1 cellular context compared by ENCODE assay signal in the genomic region with DNA sequence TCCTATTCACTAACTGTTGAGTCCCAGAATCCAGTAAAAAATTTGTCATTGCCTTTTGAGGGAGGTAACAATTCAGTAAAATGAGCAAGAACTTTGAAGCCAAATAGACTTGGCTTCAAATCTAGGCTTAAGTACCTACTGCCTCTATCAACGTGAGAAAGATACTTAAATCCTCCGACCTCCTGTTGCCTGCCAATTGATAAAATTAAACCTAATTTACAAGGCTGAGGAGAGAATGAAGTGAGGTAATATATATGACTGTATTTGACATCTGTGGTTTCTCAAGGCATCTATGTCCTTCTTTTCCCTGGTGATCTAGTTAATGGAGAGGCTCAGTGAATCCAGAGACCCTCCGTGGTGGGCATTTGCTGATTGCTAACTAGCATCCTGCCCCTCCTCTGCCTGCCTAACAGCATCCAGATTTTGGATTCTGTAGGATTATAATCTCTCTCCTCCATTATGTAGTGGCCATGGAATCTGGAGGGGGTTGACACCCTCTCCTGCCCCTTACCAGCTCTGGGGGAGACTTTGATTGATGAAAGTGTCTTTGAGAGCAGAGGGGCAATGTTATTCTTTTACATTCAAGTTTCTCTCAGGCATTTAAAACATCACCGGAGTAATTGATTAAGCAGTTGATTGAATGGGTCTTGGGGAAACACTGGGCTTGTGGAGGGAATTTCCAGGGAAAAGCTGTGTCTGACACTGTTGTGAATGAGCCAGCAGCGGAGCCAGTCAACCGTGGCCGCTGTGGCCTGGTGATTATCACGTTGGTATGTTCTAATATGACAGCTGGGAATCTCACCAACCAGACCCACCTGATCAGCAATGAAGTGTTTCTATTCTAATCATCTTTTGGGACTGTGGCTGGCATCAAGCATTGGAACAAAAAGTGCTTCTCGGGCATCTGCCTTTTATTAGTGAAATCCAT.
TF ChIP-seq lines count a peak whose summit lies in the region.

No MANE protein-coding gene starts in this region.

TF ChIP-seq in GM12878, 131 proteins besides CTCF, POLR2A, EP300 and RAD21 (continued from another document):
- TF ChIP-seq, protein P1, sequence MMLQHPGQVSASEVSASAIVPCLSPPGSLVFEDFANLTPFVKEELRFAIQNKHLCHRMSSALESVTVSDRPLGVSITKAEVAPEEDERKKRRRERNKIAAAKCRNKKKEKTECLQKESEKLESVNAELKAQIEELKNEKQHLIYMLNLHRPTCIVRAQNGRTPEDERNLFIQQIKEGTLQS (IDR thresholded peaks at IDR 0.05; ENCODE audit: borderline replicate concordance, extremely low read depth, low read depth, low read length), result no peak
